Comparison of ENCODE assay signal across 25 cellular contexts in the genomic region with DNA sequence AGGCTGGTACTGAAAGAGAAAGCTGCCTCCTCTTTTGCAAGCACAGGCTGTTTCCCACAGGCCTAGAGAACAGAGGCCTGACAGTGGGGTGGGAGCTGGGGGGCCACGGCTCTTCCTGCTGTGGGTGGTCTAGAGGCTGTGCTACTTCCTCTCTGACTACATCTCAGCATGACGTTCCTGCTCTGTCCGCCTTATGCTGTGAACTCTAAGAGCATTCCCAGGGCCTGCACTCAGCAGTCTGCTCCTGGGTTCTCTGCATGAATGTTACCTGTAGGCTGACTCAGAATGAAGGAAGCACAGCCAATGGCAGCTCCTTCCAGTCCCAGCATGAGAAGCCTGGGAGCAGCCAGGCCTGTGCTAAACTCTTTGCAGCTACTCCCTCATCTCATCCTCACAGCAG.
DNase-seq lines count a peak whose midpoint lies in the region; ATAC-seq, FAIRE-seq and TF ChIP-seq lines count a peak whose summit lies in the region.
"Had no signal": no experiment of that assay in that cellular context is flagged by ENCODE, and none has a peak within 500 bp of the region (broad histone marks: within the 10 kb centered on the region; RNA-seq: fewer than 3 reads in every experiment).

No MANE protein-coding gene starts in this region.

- H4K8ac ChIP-seq in H9 (replicated peaks; ENCODE audit: insufficient read length, low read depth, low read length) (no peak overlapping the region), neuronal stem cell (ENCODE audit: low read depth, low read length) (no peak overlapping the region)

- H3K23ac ChIP-seq in H9 (ENCODE audit: insufficient read length, low read depth, low read length) (no peak overlapping the region), neuronal stem cell (ENCODE audit: low read depth, low read length, poor library complexity) (no peak overlapping the region)

- in situ Hi-C loops in astrocyte of the cerebellum (cut with HindIII; ENCODE audit: low sequenced_read_pairs): no loop called here

- no peak overlapping the region for H3K9ac ChIP-seq in H9 (ENCODE audit: extremely low read depth, insufficient read length, low read length)
- H3K9ac ChIP-seq in neuronal stem cell (ENCODE audit: low read depth, low read length, poor library complexity): no peak overlapping the region

- no CpG with 5 or more reads among the region's 3 CpGs for WGBS in H9 (ENCODE audit: extremely low coverage, insufficient read length, low lambda C conversion rate)
- no CpG with 5 or more reads among the region's 3 CpGs for WGBS in neuronal stem cell (ENCODE audit: extremely low coverage in 2 of 2, insufficient read length in 2 of 2, insufficient replicate concordance in 1 of 2), 2 donors

- ATAC-seq in HG02798 (IDR thresholded peaks at IDR 0.05; ENCODE audit: poor library complexity, unreplicated experiment) (no peak), Right ventricle myocardium inferior (no peak), T-helper 17 cell (no peak)
- ATAC-seq: natural killer cell; stimulated activated naive CD8-positive, alpha-beta T cell treated with anti-CD3 and anti-CD28 coated beads, Interleukin-15, Interleukin-2, amounts not matched to agents 100 U/mL and 50 U/mL, for 24 hours had no signal

- no peaks in the 10 kb centered on the region for H4K20me1 ChIP-seq in H9 (ENCODE audit: control insufficient read depth, insufficient read depth, insufficient read length)

- H3K4me3 Mint-ChIP-seq in H9 (no peak overlapping the region), T-helper 17 cell (no peak overlapping the region)
- H3K4me3 Mint-ChIP-seq: activated B cell treated with CpG ODN at 0.5 μM for 24 hours; activated CD4-positive, alpha-beta memory T cell treated with anti-CD3 and anti-CD28 coated beads, Interleukin-2, amount 10 ng/mL, durations not matched to agents 7 days and 5 days; natural killer cell had no signal

- H3K18ac ChIP-seq in H9 (ENCODE audit: insufficient read length, low read depth, low read length): no peak overlapping the region
- no peak overlapping the region for H3K18ac ChIP-seq in neuronal stem cell (ENCODE audit: low read length)

- H3K36me3 ChIP-seq in neuronal stem cell (replicated peaks in 1 of 2; ENCODE audit: control insufficient read depth in 2 of 2, insufficient read depth in 2 of 2, low read length in 2 of 2): no peaks in the 10 kb centered on the region
- H3K36me3 ChIP-seq: prostate gland, thyroid gland had no signal

- H3K4me1 Mint-ChIP-seq in H9 (peaks cover 45 to 50% of the 10 kb centered on the region in 2 experiments), T-helper 17 cell (no peaks in the 10 kb centered on the region)
- H3K4me1 Mint-ChIP-seq: activated B cell treated with CpG ODN at 0.5 μM for 24 hours; activated CD4-positive, alpha-beta memory T cell treated with anti-CD3 and anti-CD28 coated beads, Interleukin-2, amount 10 ng/mL, durations not matched to agents 7 days and 5 days; CD14-positive monocyte; natural killer cell had no signal

- H3K9me3 ChIP-seq in H9 (ENCODE audit: control insufficient read depth, low read depth, low read length): no peaks in the 10 kb centered on the region
- no peaks in the 10 kb centered on the region for H3K9me3 ChIP-seq in neuronal stem cell (replicated peaks in 1 of 2; ENCODE audit: control insufficient read depth in 2 of 2, insufficient read depth in 1 of 2, low read depth in 1 of 2, low read length in 2 of 2)
- no peaks in the 10 kb centered on the region for H3K9me3 ChIP-seq in T-helper 17 cell (ENCODE audit: control insufficient read depth, low read length, poor library complexity, severe bottlenecking)
- H3K9me3 ChIP-seq: prostate gland, thyroid gland had no signal

- no peak overlapping the region for H2AFZ ChIP-seq in H9 (ENCODE audit: low read length)
- H2AFZ ChIP-seq in neuronal stem cell (ENCODE audit: low read length): peak overlapping the region; percentile 53

- FAIRE-seq in frontal cortex (lab: Jason Lieb, UNC): no peak
- FAIRE-seq: colon, G401.6, keratinocyte had no signal

- no peak overlapping the region for H4K5ac ChIP-seq in H9 (ENCODE audit: insufficient read length, low read depth, low read length)

- H2AK5ac ChIP-seq in H9 (ENCODE audit: insufficient read length, low read length): no peak overlapping the region
- H2AK5ac ChIP-seq in neuronal stem cell (ENCODE audit: low read depth, low read length): no peak overlapping the region

- no peak overlapping the region for H4K91ac ChIP-seq in H9 (ENCODE audit: insufficient read length, low read depth, low read length)
- no peak overlapping the region for H4K91ac ChIP-seq in neuronal stem cell (ENCODE audit: low read depth, low read length, poor library complexity)

- H3K27ac Mint-ChIP-seq in H9: peak overlapping the region; percentile 69 to 98 (median 88); a peak in 6 of 7 replicates
- no peak overlapping the region for H3K27ac Mint-ChIP-seq in T-helper 17 cell
- H3K27ac Mint-ChIP-seq: activated B cell treated with CpG ODN at 0.5 μM for 24 hours; activated CD4-positive, alpha-beta memory T cell treated with anti-CD3 and anti-CD28 coated beads, Interleukin-2, amount 10 ng/mL, durations not matched to agents 7 days and 5 days; CD14-positive monocyte; natural killer cell had no signal

- no peak overlapping the region for H2BK15ac ChIP-seq in H9 (ENCODE audit: low read depth, low read length)
- no peak overlapping the region for H2BK15ac ChIP-seq in neuronal stem cell (ENCODE audit: low read length)

- H3K27me3 Mint-ChIP-seq in H9 (ENCODE audit: low read depth) (peaks cover 12% of the 10 kb centered on the region), T-helper 17 cell (peaks cover 30% of the 10 kb centered on the region)

- H3K27me3 ChIP-seq in H9 (ENCODE audit: insufficient read depth, low read length) (no peaks in the 10 kb centered on the region), neuronal stem cell (ENCODE audit: control insufficient read depth in 3 of 3, insufficient read depth in 3 of 3, low read depth in 1 of 3, low read length in 3 of 3) (peaks cover 0 to 11% (median 0%) of the 10 kb centered on the region in 3 experiments)
- H3K27me3 ChIP-seq: thyroid gland had no signal

- H3T11ph ChIP-seq in H9 (ENCODE audit: low read length): no peak overlapping the region

- H2BK120ac ChIP-seq in H9 (ENCODE audit: low read depth, low read length, poor library complexity, severe bottlenecking) (no peak overlapping the region), neuronal stem cell (ENCODE audit: low read depth, low read length) (no peak overlapping the region)

- intact Hi-C loops in Right ventricle myocardium inferior (cut with DNase I): no loop called here

- TF ChIP-seq CTCF in H9 (conservative IDR thresholded peaks at IDR 0.05): no peak
- TF ChIP-seq CTCF in astrocyte of the cerebellum (IDR thresholded peaks at IDR 0.05; ENCODE audit: low read depth, low read length, missing control alignments): no peak

- no peaks in the 10 kb centered on the region; a peak in 1 of 5 replicates for H3K9me3 Mint-ChIP-seq in H9
- H3K9me3 Mint-ChIP-seq: activated B cell treated with CpG ODN at 0.5 μM for 24 hours; activated CD4-positive, alpha-beta memory T cell treated with anti-CD3 and anti-CD28 coated beads, Interleukin-2, amount 10 ng/mL, durations not matched to agents 7 days and 5 days; CD14-positive monocyte had no signal

- H3K79me1 ChIP-seq in H9 (ENCODE audit: insufficient read depth, low read depth, low read length, poor library complexity, severe bottlenecking) (no peaks in the 10 kb centered on the region), neuronal stem cell (ENCODE audit: low read depth, low read length) (no peaks in the 10 kb centered on the region)

- no peak overlapping the region for H3K4me3 ChIP-seq in astrocyte of the cerebellum (ENCODE audit: low read depth, low read length)
- H3K4me3 ChIP-seq in neuronal stem cell (ENCODE audit: low read length in 2 of 2): no peak overlapping the region
- H3K4me3 ChIP-seq: prostate gland, thyroid gland had no signal

- H3K4ac ChIP-seq in H9 (ENCODE audit: low read depth, low read length) (no peak overlapping the region), neuronal stem cell (ENCODE audit: low read length) (no peak overlapping the region)

- no peak overlapping the region for H3K56ac ChIP-seq in H9 (ENCODE audit: insufficient read length, low read depth, low read length)

- peak overlapping the region; percentile 28 for H3K27ac ChIP-seq in H9 (ENCODE audit: insufficient read length, low read depth, low read length)
- no peak overlapping the region for H3K27ac ChIP-seq in neuronal stem cell (replicated peaks; ENCODE audit: low read length)
- H3K27ac ChIP-seq: prostate gland, thyroid gland had no signal

- H3K14ac ChIP-seq in H9 (ENCODE audit: insufficient read depth, low read length): no peak overlapping the region
- no peak overlapping the region for H3K14ac ChIP-seq in neuronal stem cell (ENCODE audit: low read length)

- H2BK12ac ChIP-seq in H9 (ENCODE audit: insufficient read length, low read depth, low read length): no peak overlapping the region
- no peak overlapping the region for H2BK12ac ChIP-seq in neuronal stem cell (ENCODE audit: low read length)

- no peaks in the 10 kb centered on the region for H3K23me2 ChIP-seq in H9 (ENCODE audit: insufficient read length, low read depth, low read length, poor library complexity, severe bottlenecking)

- no peak overlapping the region for H2BK20ac ChIP-seq in H9 (ENCODE audit: low read depth, low read length, poor library complexity, severe bottlenecking)

- H2BK5ac ChIP-seq in H9 (ENCODE audit: insufficient read length, low read length) (no peak overlapping the region), neuronal stem cell (ENCODE audit: low read length) (no peak overlapping the region)

- H3K4me1 ChIP-seq in H9 (ENCODE audit: insufficient read depth, low read length) (peaks cover 11% of the 10 kb centered on the region; the same call in 1 of the 2 replicates), neuronal stem cell (ENCODE audit: control insufficient read depth in 2 of 2, insufficient read depth in 1 of 2, low read depth in 1 of 2, low read length in 2 of 2) (peaks cover 0 to 8% of the 10 kb centered on the region in 2 donors)
- H3K4me1 ChIP-seq: prostate gland had no signal

- H3K4me2 ChIP-seq in H9 (ENCODE audit: insufficient read depth, insufficient read length, low read length): no peak overlapping the region
- no peak overlapping the region for H3K4me2 ChIP-seq in neuronal stem cell (ENCODE audit: insufficient read depth, low read length, poor library complexity, severe bottlenecking)

- H3K36me3 Mint-ChIP-seq in H9 (ENCODE audit: insufficient read depth in 1 of 3, low read depth in 3 of 3) (no peaks in the 10 kb centered on the region; a peak in 1 of 7 replicates), T-helper 17 cell (ENCODE audit: low read depth) (no peaks in the 10 kb centered on the region)
- H3K36me3 Mint-ChIP-seq: CD14-positive monocyte, natural killer cell had no signal

- no peaks in the 10 kb centered on the region for H3K79me2 ChIP-seq in H9 (ENCODE audit: insufficient read depth, low read length)

- DNase-seq in H9 (peak; percentile 80), astrocyte of the cerebellum (ENCODE audit: low read depth) (peak; percentile 59), iPS DF 4.7 (ENCODE audit: extremely low read depth, low spot score) (peak; percentile 90), neuronal stem cell (ENCODE audit: low spot score) (no peak), frontal cortex (ENCODE audit: low spot score in 2 of 2) (no peak), Right ventricle myocardium inferior (ENCODE audit: missing footprints) (no peak), T-helper 17 cell (no peak)
- DNase-seq: activated B cell treated with CpG ODN at 0.5 μM for 24 hours; activated CD4-positive, alpha-beta memory T cell treated with anti-CD3 and anti-CD28 coated beads, Interleukin-2, amount 10 ng/mL, durations not matched to agents 7 days and 5 days; activated naive CD4-positive, alpha-beta T cell; anterior cingulate cortex; head of caudate nucleus; MM.1S; natural killer cell; NCI-H146; NCI-H2171 treated with DMSO at 0.1 percent for 48 hours; OCI-M1; stimulated activated naive CD8-positive, alpha-beta T cell treated with anti-CD3 and anti-CD28 coated beads, Interleukin-15, Interleukin-2, amounts not matched to agents 100 U/mL and 50 U/mL, for 24 hours; thyroid gland had no signal

Comparison
In these comparisons a context has a peak if more than half of its experiments do, and no peak if none do; other contexts are left out.
1. DNase-seq: peak in H9 (single experiment), astrocyte of the cerebellum (single experiment) and iPS DF 4.7 (single experiment); none in neuronal stem cell (single experiment), frontal cortex (0 of 2), Right ventricle myocardium inferior (single experiment) and T-helper 17 cell (0 of 3).